ENCODE assay signal across 9 cellular contexts in the genomic region with DNA sequence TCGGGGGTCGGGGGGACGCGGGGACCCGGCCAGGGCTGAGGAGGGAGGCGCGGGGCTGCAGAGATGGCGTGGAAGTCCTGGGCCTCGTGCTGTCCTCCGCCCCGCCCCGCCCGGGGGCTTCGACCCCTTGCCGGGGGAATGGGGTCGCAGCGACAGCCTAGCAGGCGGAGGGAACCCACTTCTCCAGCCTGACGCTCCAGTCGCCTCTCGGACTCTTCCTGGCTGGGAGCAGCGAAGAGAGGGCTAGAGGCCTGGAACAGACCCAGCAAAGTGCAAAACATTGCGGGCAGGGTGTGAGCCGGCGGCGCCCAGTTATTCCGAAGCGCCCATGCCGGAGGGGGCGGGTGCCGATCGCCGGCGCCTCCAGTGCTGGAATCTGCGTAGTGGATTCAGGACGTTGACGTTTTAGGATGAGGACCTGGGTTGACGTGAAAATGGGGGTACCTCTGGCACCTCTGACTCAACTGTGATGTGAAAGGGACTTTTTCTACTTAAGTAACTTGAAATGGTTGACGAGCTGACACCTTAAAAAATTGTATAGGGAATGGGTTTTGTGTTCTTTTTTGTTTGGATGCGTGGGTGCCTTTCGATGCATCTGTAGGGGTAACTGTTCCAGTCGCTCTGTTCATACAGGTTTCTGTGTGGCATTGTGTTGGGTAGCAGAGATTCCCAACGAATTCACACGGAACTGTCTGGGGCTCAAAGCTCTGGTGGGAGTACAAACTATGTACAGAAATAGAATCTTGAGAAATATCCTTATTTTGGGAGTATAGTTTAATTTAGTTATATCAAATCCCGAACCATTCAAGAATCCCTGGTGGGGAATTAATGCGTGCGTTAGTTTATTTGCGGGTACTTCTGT. TPM values are rescaled to one million over a fixed set of nuclear protein-coding genes. Genes with fewer than 3 reads are reported as not detected.
DNase-seq lines count a peak whose midpoint lies in the region; ATAC-seq and TF ChIP-seq lines count a peak whose summit lies in the region.
"Had no signal": no experiment of that assay in that cellular context is flagged by ENCODE, and none has a peak within 500 bp of the region (broad histone marks: within the 10 kb centered on the region; RNA-seq: fewer than 3 reads in every experiment).

No MANE protein-coding gene starts in this region.

- ATAC-seq in right lobe of liver = peak in 1 of 4 donors; percentile 10
- no peak for ATAC-seq in GM19324 (IDR thresholded peaks at IDR 0.05; ENCODE audit: low FRiP score, unreplicated experiment)
- no peak for ATAC-seq in HG02642 (IDR thresholded peaks at IDR 0.05; ENCODE audit: poor library complexity, unreplicated experiment)

- peaks cover 0 to 10% (median 0%) of the 10 kb centered on the region in 4 donors for H3K4me1 ChIP-seq in right lobe of liver
- peaks cover 3% of the 10 kb centered on the region for H3K4me1 ChIP-seq in testis

- H3K9me3 ChIP-seq in right lobe of liver = no peaks in the 10 kb centered on the region
- no peaks in the 10 kb centered on the region for H3K9me3 ChIP-seq in testis

- peaks cover 3 to 9% of the 10 kb centered on the region in 2 donors for H3K27me3 ChIP-seq in right lobe of liver
- no peaks in the 10 kb centered on the region for H3K27me3 ChIP-seq in testis

- intact Hi-C loops in right lobe of liver (cut with DNase I) = no loop called here
- intact Hi-C loops in testis (cut with DNase I; ENCODE audit: low total_unique reads) = no loop called here

- no peak for TF ChIP-seq POLR2A in right lobe of liver (IDR thresholded peaks at IDR 0.05)
- no peak for TF ChIP-seq POLR2A in testis (IDR thresholded peaks at IDR 0.05)

- H3K27ac ChIP-seq in right lobe of liver (no peak overlapping the region), testis (no peak overlapping the region)
- H3K27ac ChIP-seq: C4-2B had no signal

- WGBS in right lobe of liver (ENCODE audit: insufficient coverage, low coverage, low lambda C conversion rate, missing lambda C conversion rate) = 30% methylated on average over 23 of the region's 48 CpGs
- 8 to 15% methylated on average over 22 to 47 of the region's 48 CpGs for WGBS in testis, 2 donors

- H3K4me3 ChIP-seq in right lobe of liver (peak overlapping the region; percentile 4 to 51 (median 27)), testis (peak overlapping the region; percentile 60 to 64)

- peak; percentile 19 for DNase-seq in NCI-H82 (lab: John Stamatoyannopoulos, UW)
- no peak for DNase-seq in NCI-H82 treated with DMSO at 0.1 percent for 48 hours (lab: John Stamatoyannopoulos, UW; ENCODE audit: unreplicated experiment)
- peak in 41 of 58 donors; percentile 4 to 61 (median 26) for DNase-seq in anterior cingulate cortex (lab: John Stamatoyannopoulos, UW)
- DNase-seq in right lobe of liver = peak in 1 of 3 donors; percentile 16
- DNase-seq in testis = peak; percentile 17
- DNase-seq in dermis blood vessel endothelial cell = no peak

- no peaks in the 10 kb centered on the region for H3K36me3 ChIP-seq in right lobe of liver
- no peaks in the 10 kb centered on the region for H3K36me3 ChIP-seq in testis (ENCODE audit: low read depth, missing control alignments)

- TF ChIP-seq CTCF in right lobe of liver (IDR thresholded peaks at IDR 0.05) (no peak), testis (IDR thresholded peaks at IDR 0.05) (no peak)

RNA-seq across cellular contexts. Expression of a gene that starts 1.4 kb away (rescaled TPM):
- total RNA-seq in right lobe of liver = under 1 TPM in 1 of 6 experiments, not detected in 5; 0.12 TPM
- 1 to 10 TPM; 1.6 to 1.8 TPM for total RNA-seq in testis
- polyA plus RNA-seq in testis (ENCODE audit: insufficient read depth, low read depth, low replicate concordance) = 1.4 TPM
- total RNA-seq in dermis blood vessel endothelial cell = not detected in 2 replicates

Comparison
In these comparisons a context has a peak if more than half of its experiments do, and no peak if none do; other contexts are left out.
1. DNase-seq: peak in NCI-H82 (single experiment), anterior cingulate cortex (41 of 58) and testis (single experiment); none in NCI-H82 treated with DMSO at 0.1 percent for 48 hours (single experiment) and dermis blood vessel endothelial cell (single experiment).